ENCODE assay signal across 12 cellular contexts in genomic region chr7:157811946-157812345, GRCh38.
A peak's percentile ranks its signal among the peaks of the same experiment; 100 is the strongest.
DNase-seq lines count a peak whose midpoint lies in the region; ATAC-seq and TF ChIP-seq lines count a peak whose summit lies in the region.
"Had no signal": no experiment of that assay in that cellular context is flagged by ENCODE, and none has a peak within 500 bp of the region (broad histone marks: within the 10 kb centered on the region; RNA-seq: fewer than 3 reads in every experiment).

No MANE protein-coding gene starts in this region.

- no peak overlapping the region for H2BK5ac ChIP-seq in neuronal stem cell (ENCODE audit: low read length)

- H3K36me3 ChIP-seq in RWPE2 (ENCODE audit: low read depth) (no peaks in the 10 kb centered on the region), neuronal stem cell (replicated peaks in 1 of 2; ENCODE audit: control insufficient read depth in 2 of 2, insufficient read depth in 2 of 2, low read length in 2 of 2) (no peaks in the 10 kb centered on the region), aorta (ENCODE audit: control insufficient read depth in 1 of 2, insufficient read depth in 2 of 2, low read length in 1 of 2) (no peaks in the 10 kb centered on the region)
- H3K36me3 ChIP-seq: BE2C had no signal

- H3K4me3 Mint-ChIP-seq in chondrocyte (ENCODE audit: unreplicated experiment) = no peak overlapping the region
- H3K4me3 Mint-ChIP-seq: CD4-positive, alpha-beta T cell; H9 had no signal

- peak overlapping the region; percentile 79 for H3K18ac ChIP-seq in neuronal stem cell (ENCODE audit: low read length)

- H3K23ac ChIP-seq in neuronal stem cell (ENCODE audit: low read depth, low read length, poor library complexity) = no peak overlapping the region

- no peak overlapping the region for H4K8ac ChIP-seq in neuronal stem cell (ENCODE audit: low read depth, low read length)

- H3K27ac Mint-ChIP-seq in chondrocyte (ENCODE audit: unreplicated experiment) = no peak overlapping the region
- H3K27ac Mint-ChIP-seq: CD4-positive, alpha-beta T cell; H9 had no signal

- no peak overlapping the region for H3K4me2 ChIP-seq in neuronal stem cell (ENCODE audit: insufficient read depth, low read length, poor library complexity, severe bottlenecking)

- no peak overlapping the region for H3K4ac ChIP-seq in neuronal stem cell (ENCODE audit: low read length)

- intact Hi-C loops in aorta (cut with DNase I) = no loop called here

- WGBS in neuronal stem cell (ENCODE audit: extremely low coverage in 2 of 2, insufficient read length in 2 of 2, insufficient replicate concordance in 1 of 2), 2 donors = no CpG with 5 or more reads among the region's 16 CpGs
- WGBS in aorta, 2 donors = 86 to 88% methylated on average over 16 of the region's 16 CpGs

- ATAC-seq in RWPE2 (ENCODE audit: low read depth) = no peak
- ATAC-seq in aorta (ENCODE audit: low FRiP score) = no peak

- DNase-seq in RWPE2 (ENCODE audit: low spot score) (peak; percentile 42), chondrocyte (ENCODE audit: low spot score) (peak; percentile 72), neuronal stem cell (ENCODE audit: low spot score) (no peak), aorta (peak; percentile 27 to 33), NCI-H2227 (lab: John Stamatoyannopoulos, UW; ENCODE audit: unreplicated experiment) (no peak)
- no peak for DNase-seq in stimulated activated CD4-positive, alpha-beta T cell treated with anti-CD3 and anti-CD28 coated beads, Interleukin-15, amount 100 ng/mL, for 24 hours
- DNase-seq: ACHN; BE2C; C1 segment of cervical spinal cord; Caco-2; CD4-positive, alpha-beta T cell; H9 had no signal

- no peak for TF ChIP-seq CTCF in RWPE2 (IDR thresholded peaks at IDR 0.05; ENCODE audit: poor library complexity, severe bottlenecking)
- TF ChIP-seq CTCF in chondrocyte (IDR thresholded peaks at IDR 0.05) = no peak

- H3K36me3 Mint-ChIP-seq in chondrocyte (ENCODE audit: low read depth) = peaks cover 2% of the 10 kb centered on the region

- no peaks in the 10 kb centered on the region for H3K79me1 ChIP-seq in neuronal stem cell (ENCODE audit: low read depth, low read length)

- H3K14ac ChIP-seq in neuronal stem cell (ENCODE audit: low read length) = no peak overlapping the region

- H3K27ac ChIP-seq in RWPE2 (ENCODE audit: poor library complexity, severe bottlenecking) (no peak overlapping the region), neuronal stem cell (replicated peaks; ENCODE audit: low read length) (peak overlapping the region; percentile 18), aorta (ENCODE audit: low read depth in 1 of 2, low read length in 2 of 2) (no peak overlapping the region)

- peaks cover 8% of the 10 kb centered on the region for H3K4me1 Mint-ChIP-seq in chondrocyte (ENCODE audit: low read depth)

- H3K4me1 ChIP-seq in RWPE2 (ENCODE audit: insufficient read depth, poor library complexity, severe bottlenecking) (no peaks in the 10 kb centered on the region), neuronal stem cell (ENCODE audit: control insufficient read depth in 2 of 2, insufficient read depth in 1 of 2, low read depth in 1 of 2, low read length in 2 of 2) (peaks cover 21% of the 10 kb centered on the region in 2 donors), aorta (ENCODE audit: control insufficient read depth in 1 of 2, insufficient read depth in 2 of 2, low read length in 2 of 2) (no peaks in the 10 kb centered on the region)
- H3K4me1 ChIP-seq: BE2C, Caco-2 had no signal

- no peak overlapping the region for H3K9ac ChIP-seq in neuronal stem cell (ENCODE audit: low read depth, low read length, poor library complexity)

- no peaks in the 10 kb centered on the region for H3K27me3 ChIP-seq in RWPE2 (ENCODE audit: insufficient read depth, poor library complexity, severe bottlenecking)
- no peaks in the 10 kb centered on the region for H3K27me3 ChIP-seq in neuronal stem cell (ENCODE audit: control insufficient read depth in 3 of 3, insufficient read depth in 3 of 3, low read depth in 1 of 3, low read length in 3 of 3)
- H3K27me3 ChIP-seq in aorta (ENCODE audit: control insufficient read depth in 1 of 2, insufficient read depth in 2 of 2, low read length in 1 of 2) = no peaks in the 10 kb centered on the region
- H3K27me3 ChIP-seq: BE2C had no signal

- no peaks in the 10 kb centered on the region for H3K27me3 Mint-ChIP-seq in chondrocyte (ENCODE audit: low read depth)
- H3K27me3 Mint-ChIP-seq: CD4-positive, alpha-beta T cell had no signal

- peaks cover 6% of the 10 kb centered on the region for H3K9me3 ChIP-seq in RWPE2 (ENCODE audit: severe bottlenecking)
- H3K9me3 ChIP-seq in neuronal stem cell (replicated peaks in 1 of 2; ENCODE audit: control insufficient read depth in 2 of 2, insufficient read depth in 1 of 2, low read depth in 1 of 2, low read length in 2 of 2) = peaks cover 18 to 32% of the 10 kb centered on the region in 2 donors
- peaks cover 2% of the 10 kb centered on the region for H3K9me3 ChIP-seq in aorta (ENCODE audit: control insufficient read depth, low read length)
- H3K9me3 ChIP-seq: Caco-2 had no signal

- H2AFZ ChIP-seq in neuronal stem cell (ENCODE audit: low read length) = no peak overlapping the region

- no peak overlapping the region for H3K4me3 ChIP-seq in RWPE2 (ENCODE audit: severe bottlenecking)
- H3K4me3 ChIP-seq in neuronal stem cell (ENCODE audit: low read length in 2 of 2) = no peak overlapping the region
- no peak overlapping the region for H3K4me3 ChIP-seq in aorta (ENCODE audit: low read length in 2 of 2)

- peaks cover 8% of the 10 kb centered on the region for H3K9me3 Mint-ChIP-seq in chondrocyte (ENCODE audit: low read depth)
- H3K9me3 Mint-ChIP-seq: CD4-positive, alpha-beta T cell had no signal

- peak overlapping the region; percentile 47 for H2BK12ac ChIP-seq in neuronal stem cell (ENCODE audit: low read length)

- peak overlapping the region; percentile 77 for H4K91ac ChIP-seq in neuronal stem cell (ENCODE audit: low read depth, low read length, poor library complexity)

- H2AK5ac ChIP-seq in neuronal stem cell (ENCODE audit: low read depth, low read length) = peak overlapping the region; percentile 23

- no peak overlapping the region for H2BK120ac ChIP-seq in neuronal stem cell (ENCODE audit: low read depth, low read length)

- no peak overlapping the region for H2BK15ac ChIP-seq in neuronal stem cell (ENCODE audit: low read length)

Comparison
In these comparisons a context has a peak if more than half of its experiments do, and no peak if none do; other contexts are left out.
1. DNase-seq: peak in RWPE2 (single experiment), chondrocyte (single experiment) and aorta (2 of 2); none in neuronal stem cell (single experiment), stimulated activated CD4-positive, alpha-beta T cell treated with anti-CD3 and anti-CD28 coated beads, Interleukin-15, amount 100 ng/mL, for 24 hours (single experiment) and NCI-H2227 (single experiment).